ENCODE assay signal across 1 cellular context in the genomic region with DNA sequence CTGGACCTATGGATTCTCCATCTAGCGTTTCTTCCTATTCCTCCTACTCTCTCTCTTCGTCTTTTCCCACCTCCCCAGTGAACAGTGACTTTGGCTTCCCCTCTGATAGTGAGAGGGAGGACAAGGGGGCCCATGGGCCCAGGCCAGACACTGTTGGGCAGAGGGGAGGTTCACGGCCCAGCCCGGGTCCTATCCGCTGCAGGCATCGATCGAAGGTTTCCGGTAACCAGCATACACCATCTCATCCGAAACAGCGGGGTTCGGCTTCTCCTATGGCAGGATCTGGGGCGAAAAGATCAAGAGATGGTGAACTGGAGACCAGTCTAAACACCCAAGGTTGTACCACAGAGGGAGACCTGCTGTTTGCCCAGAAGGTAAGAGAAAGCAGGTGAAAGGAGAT.
TF ChIP-seq lines count a peak whose summit lies in the region.

No MANE protein-coding gene starts in this region.

TF ChIP-seq in GM23338, 12 proteins besides CTCF, POLR2A, EP300 and RAD21 (continued from another document):
- TF ChIP-seq, protein P1, sequence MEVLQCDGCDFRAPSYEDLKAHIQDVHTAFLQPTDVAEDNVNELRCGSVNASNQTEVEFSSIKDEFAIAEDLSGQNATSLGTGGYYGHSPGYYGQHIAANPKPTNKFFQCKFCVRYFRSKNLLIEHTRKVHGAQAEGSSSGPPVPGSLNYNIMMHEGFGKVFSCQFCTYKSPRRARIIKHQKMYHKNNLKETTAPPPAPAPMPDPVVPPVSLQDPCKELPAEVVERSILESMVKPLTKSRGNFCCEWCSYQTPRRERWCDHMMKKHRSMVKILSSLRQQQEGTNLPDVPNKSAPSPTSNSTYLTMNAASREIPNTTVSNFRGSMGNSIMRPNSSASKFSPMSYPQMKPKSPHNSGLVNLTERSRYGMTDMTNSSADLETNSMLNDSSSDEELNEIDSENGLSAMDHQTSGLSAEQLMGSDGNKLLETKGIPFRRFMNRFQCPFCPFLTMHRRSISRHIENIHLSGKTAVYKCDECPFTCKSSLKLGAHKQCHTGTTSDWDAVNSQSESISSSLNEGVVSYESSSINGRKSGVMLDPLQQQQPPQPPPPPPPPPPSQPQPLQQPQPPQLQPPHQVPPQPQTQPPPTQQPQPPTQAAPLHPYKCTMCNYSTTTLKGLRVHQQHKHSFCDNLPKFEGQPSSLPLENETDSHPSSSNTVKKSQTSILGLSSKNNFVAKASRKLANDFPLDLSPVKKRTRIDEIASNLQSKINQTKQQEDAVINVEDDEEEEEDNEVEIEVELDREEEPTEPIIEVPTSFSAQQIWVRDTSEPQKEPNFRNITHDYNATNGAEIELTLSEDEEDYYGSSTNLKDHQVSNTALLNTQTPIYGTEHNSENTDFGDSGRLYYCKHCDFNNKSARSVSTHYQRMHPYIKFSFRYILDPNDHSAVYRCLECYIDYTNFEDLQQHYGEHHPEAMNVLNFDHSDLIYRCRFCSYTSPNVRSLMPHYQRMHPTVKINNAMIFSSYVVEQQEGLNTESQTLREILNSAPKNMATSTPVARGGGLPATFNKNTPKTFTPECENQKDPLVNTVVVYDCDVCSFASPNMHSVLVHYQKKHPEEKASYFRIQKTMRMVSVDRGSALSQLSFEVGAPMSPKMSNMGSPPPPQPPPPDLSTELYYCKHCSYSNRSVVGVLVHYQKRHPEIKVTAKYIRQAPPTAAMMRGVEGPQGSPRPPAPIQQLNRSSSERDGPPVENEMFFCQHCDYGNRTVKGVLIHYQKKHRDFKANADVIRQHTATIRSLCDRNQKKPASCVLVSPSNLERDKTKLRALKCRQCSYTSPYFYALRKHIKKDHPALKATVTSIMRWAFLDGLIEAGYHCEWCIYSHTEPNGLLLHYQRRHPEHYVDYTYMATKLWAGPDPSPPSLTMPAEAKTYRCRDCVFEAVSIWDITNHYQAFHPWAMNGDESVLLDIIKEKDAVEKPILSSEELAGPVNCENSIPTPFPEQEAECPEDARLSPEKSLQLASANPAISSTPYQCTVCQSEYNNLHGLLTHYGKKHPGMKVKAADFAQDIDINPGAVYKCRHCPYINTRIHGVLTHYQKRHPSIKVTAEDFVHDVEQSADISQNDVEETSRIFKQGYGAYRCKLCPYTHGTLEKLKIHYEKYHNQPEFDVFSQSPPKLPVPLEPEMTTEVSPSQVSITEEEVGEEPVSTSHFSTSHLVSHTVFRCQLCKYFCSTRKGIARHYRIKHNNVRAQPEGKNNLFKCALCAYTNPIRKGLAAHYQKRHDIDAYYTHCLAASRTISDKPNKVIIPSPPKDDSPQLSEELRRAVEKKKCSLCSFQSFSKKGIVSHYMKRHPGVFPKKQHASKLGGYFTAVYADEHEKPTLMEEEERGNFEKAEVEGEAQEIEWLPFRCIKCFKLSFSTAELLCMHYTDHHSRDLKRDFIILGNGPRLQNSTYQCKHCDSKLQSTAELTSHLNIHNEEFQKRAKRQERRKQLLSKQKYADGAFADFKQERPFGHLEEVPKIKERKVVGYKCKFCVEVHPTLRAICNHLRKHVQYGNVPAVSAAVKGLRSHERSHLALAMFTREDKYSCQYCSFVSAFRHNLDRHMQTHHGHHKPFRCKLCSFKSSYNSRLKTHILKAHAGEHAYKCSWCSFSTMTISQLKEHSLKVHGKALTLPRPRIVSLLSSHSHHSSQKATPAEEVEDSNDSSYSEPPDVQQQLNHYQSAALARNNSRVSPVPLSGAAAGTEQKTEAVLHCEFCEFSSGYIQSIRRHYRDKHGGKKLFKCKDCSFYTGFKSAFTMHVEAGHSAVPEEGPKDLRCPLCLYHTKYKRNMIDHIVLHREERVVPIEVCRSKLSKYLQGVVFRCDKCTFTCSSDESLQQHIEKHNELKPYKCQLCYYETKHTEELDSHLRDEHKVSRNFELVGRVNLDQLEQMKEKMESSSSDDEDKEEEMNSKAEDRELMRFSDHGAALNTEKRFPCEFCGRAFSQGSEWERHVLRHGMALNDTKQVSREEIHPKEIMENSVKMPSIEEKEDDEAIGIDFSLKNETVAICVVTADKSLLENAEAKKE (CRISPR knock-in tag; IDR thresholded peaks at IDR 0.05): no peak
- TF ChIP-seq CREB1 (CRISPR knock-in tag; IDR thresholded peaks at IDR 0.05; ENCODE audit: low read depth) (no peak), POLR2AphosphoS5 (IDR thresholded peaks at IDR 0.05; ENCODE audit: low read depth) (no peak), ZNF331 (CRISPR knock-in tag; IDR thresholded peaks at IDR 0.05; ENCODE audit: low read depth) (no peak), EZH2phosphoT487 (IDR thresholded peaks at IDR 0.05; ENCODE audit: unreplicated experiment) (no peak), ZNF114 (CRISPR knock-in tag; IDR thresholded peaks at IDR 0.05) (no peak), STAT1 (IDR thresholded peaks at IDR 0.05; ENCODE audit: unreplicated experiment) (no peak)
- TF ChIP-seq, protein P2, sequence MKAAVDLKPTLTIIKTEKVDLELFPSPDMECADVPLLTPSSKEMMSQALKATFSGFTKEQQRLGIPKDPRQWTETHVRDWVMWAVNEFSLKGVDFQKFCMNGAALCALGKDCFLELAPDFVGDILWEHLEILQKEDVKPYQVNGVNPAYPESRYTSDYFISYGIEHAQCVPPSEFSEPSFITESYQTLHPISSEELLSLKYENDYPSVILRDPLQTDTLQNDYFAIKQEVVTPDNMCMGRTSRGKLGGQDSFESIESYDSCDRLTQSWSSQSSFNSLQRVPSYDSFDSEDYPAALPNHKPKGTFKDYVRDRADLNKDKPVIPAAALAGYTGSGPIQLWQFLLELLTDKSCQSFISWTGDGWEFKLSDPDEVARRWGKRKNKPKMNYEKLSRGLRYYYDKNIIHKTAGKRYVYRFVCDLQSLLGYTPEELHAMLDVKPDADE (IDR thresholded peaks at IDR 0.05): no peak
- TF ChIP-seq, protein P3, sequence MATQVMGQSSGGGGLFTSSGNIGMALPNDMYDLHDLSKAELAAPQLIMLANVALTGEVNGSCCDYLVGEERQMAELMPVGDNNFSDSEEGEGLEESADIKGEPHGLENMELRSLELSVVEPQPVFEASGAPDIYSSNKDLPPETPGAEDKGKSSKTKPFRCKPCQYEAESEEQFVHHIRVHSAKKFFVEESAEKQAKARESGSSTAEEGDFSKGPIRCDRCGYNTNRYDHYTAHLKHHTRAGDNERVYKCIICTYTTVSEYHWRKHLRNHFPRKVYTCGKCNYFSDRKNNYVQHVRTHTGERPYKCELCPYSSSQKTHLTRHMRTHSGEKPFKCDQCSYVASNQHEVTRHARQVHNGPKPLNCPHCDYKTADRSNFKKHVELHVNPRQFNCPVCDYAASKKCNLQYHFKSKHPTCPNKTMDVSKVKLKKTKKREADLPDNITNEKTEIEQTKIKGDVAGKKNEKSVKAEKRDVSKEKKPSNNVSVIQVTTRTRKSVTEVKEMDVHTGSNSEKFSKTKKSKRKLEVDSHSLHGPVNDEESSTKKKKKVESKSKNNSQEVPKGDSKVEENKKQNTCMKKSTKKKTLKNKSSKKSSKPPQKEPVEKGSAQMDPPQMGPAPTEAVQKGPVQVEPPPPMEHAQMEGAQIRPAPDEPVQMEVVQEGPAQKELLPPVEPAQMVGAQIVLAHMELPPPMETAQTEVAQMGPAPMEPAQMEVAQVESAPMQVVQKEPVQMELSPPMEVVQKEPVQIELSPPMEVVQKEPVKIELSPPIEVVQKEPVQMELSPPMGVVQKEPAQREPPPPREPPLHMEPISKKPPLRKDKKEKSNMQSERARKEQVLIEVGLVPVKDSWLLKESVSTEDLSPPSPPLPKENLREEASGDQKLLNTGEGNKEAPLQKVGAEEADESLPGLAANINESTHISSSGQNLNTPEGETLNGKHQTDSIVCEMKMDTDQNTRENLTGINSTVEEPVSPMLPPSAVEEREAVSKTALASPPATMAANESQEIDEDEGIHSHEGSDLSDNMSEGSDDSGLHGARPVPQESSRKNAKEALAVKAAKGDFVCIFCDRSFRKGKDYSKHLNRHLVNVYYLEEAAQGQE (IDR thresholded peaks at IDR 0.05; ENCODE audit: unreplicated experiment): no peak
